ENCODE assay signal across 23 cellular contexts in the genomic region with DNA sequence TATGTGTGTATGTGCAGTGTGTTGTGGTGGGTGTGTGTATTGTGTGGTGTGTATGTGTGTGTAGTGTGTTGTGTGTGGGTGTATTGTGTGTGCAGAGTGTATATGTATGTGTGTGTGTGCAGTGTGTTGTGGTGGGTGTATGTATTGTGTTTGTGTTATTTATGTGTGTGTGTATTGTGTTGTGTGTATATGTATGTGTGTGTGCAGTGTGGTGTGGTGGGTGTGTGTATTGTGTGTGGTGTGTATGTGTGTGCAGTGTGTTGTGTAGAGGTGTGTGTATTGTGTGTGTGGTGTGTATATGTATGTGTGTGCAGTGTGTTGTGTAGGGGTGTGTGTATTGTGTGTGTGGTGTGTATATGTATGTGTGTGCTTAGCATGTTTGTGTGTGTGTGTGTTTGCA. TPM values are rescaled to one million over a fixed set of nuclear protein-coding genes. Genes with fewer than 3 reads are reported as not detected.
"Had no signal": no experiment of that assay in that cellular context is flagged by ENCODE, and none has a peak within 500 bp of the region (broad histone marks: within the 10 kb centered on the region; RNA-seq: fewer than 3 reads in every experiment).

No MANE protein-coding gene starts in this region.

- H3K9me3 ChIP-seq: esophagus squamous epithelium, stomach, tibial artery, upper lobe of right lung had no signal

- H3K27ac ChIP-seq: coronary artery, esophagus squamous epithelium, parathyroid adenoma, tibial artery, upper lobe of right lung had no signal

- H3K4me2 ChIP-seq: smooth muscle cell had no signal

- H3K4me3 ChIP-seq: coronary artery, esophagus squamous epithelium, lung, mucosa of descending colon, smooth muscle cell, stomach, tibial artery, upper lobe of right lung had no signal

- H3K36me3 ChIP-seq: esophagus squamous epithelium, stomach, tibial artery, upper lobe of right lung had no signal

- DNase-seq: dermis blood vessel endothelial cell; effector memory CD4-positive, alpha-beta T cell; esophagus squamous epithelium; foreskin melanocyte; glutamatergic neuron; hypothalamus; immature natural killer cell; kidney; mucosa of descending colon; naive B cell; stimulated activated CD4-positive, alpha-beta T cell treated with anti-CD3 and anti-CD28 coated beads, Interleukin-12 subunit alpha, Interleukin-12 subunit beta, amount 100 ng/mL, for 4 hours; stimulated activated CD4-positive, alpha-beta T cell treated with anti-CD3 and anti-CD28 coated beads, Interleukin-2, amount 100 ng/mL, for 24 hours; stimulated activated CD4-positive, alpha-beta T cell treated with anti-CD3 and anti-CD28 coated beads, Interleukin-4, amount 100 ng/mL, for 24 hours; stimulated activated naive CD4-positive, alpha-beta T cell treated with Interleukin-2 at 50 U/mL for 16 hours; stomach; tibial artery had no signal

- H3K4me1 ChIP-seq: esophagus squamous epithelium, upper lobe of right lung had no signal

- H3K27me3 ChIP-seq: esophagus squamous epithelium, stomach, tibial artery, upper lobe of right lung had no signal

- H2AFZ ChIP-seq: parathyroid adenoma had no signal

- FAIRE-seq: endothelial cell of umbilical vein, kidney had no signal

- H3K9ac ChIP-seq: parathyroid adenoma had no signal

RNA-seq across cellular contexts. Expression of a gene that starts 24.3 kb away (rescaled TPM):
- total RNA-seq: epithelial cell of proximal tubule had no signal
